1 cellular context compared by ENCODE assay signal in the genomic region with DNA sequence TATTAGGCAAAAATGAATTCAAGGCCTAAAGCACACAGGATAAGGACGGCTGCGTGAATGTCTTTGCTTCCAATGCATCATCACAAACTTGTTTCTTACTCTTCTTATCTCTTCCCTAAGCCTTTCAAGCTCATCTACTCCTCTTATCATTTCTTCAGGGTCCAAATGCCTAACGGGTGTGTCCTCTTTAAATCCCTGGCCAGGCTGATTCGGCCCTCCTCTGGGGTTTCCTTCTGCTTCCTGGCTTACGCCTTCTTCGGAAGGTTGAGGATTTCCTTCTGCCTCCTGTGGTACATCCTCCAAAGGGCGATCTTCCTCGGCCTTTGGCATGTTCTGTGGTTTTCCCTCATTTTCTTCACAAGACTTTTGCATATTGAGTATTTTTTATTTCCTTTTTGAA.
TF ChIP-seq lines count a peak whose summit lies in the region.

No MANE protein-coding gene starts in this region.

TF ChIP-seq in HepG2, 621 proteins besides CTCF, POLR2A, EP300 and RAD21:
- TF ChIP-seq ZNF337 (CRISPR knock-in tag; IDR thresholded peaks at IDR 0.05; ENCODE audit: borderline replicate concordance, low read depth) (no peak), ZNF773 (CRISPR knock-in tag; IDR thresholded peaks at IDR 0.05; ENCODE audit: borderline replicate concordance) (no peak), KDM1A (CRISPR knock-in tag; IDR thresholded peaks at IDR 0.05) (no peak), ZNF879 (CRISPR knock-in tag; IDR thresholded peaks at IDR 0.05) (no peak), GTF2F1 (IDR thresholded peaks at IDR 0.05; ENCODE audit: low read length) (no peak)
- TF ChIP-seq, protein P1, sequence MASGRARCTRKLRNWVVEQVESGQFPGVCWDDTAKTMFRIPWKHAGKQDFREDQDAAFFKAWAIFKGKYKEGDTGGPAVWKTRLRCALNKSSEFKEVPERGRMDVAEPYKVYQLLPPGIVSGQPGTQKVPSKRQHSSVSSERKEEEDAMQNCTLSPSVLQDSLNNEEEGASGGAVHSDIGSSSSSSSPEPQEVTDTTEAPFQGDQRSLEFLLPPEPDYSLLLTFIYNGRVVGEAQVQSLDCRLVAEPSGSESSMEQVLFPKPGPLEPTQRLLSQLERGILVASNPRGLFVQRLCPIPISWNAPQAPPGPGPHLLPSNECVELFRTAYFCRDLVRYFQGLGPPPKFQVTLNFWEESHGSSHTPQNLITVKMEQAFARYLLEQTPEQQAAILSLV (CRISPR knock-in tag; IDR thresholded peaks at IDR 0.05; ENCODE audit: borderline replicate concordance), result no peak
- TF ChIP-seq, protein P2, sequence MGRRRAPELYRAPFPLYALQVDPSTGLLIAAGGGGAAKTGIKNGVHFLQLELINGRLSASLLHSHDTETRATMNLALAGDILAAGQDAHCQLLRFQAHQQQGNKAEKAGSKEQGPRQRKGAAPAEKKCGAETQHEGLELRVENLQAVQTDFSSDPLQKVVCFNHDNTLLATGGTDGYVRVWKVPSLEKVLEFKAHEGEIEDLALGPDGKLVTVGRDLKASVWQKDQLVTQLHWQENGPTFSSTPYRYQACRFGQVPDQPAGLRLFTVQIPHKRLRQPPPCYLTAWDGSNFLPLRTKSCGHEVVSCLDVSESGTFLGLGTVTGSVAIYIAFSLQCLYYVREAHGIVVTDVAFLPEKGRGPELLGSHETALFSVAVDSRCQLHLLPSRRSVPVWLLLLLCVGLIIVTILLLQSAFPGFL (CRISPR knock-in tag; IDR thresholded peaks at IDR 0.05), result no peak
- TF ChIP-seq, protein P3, sequence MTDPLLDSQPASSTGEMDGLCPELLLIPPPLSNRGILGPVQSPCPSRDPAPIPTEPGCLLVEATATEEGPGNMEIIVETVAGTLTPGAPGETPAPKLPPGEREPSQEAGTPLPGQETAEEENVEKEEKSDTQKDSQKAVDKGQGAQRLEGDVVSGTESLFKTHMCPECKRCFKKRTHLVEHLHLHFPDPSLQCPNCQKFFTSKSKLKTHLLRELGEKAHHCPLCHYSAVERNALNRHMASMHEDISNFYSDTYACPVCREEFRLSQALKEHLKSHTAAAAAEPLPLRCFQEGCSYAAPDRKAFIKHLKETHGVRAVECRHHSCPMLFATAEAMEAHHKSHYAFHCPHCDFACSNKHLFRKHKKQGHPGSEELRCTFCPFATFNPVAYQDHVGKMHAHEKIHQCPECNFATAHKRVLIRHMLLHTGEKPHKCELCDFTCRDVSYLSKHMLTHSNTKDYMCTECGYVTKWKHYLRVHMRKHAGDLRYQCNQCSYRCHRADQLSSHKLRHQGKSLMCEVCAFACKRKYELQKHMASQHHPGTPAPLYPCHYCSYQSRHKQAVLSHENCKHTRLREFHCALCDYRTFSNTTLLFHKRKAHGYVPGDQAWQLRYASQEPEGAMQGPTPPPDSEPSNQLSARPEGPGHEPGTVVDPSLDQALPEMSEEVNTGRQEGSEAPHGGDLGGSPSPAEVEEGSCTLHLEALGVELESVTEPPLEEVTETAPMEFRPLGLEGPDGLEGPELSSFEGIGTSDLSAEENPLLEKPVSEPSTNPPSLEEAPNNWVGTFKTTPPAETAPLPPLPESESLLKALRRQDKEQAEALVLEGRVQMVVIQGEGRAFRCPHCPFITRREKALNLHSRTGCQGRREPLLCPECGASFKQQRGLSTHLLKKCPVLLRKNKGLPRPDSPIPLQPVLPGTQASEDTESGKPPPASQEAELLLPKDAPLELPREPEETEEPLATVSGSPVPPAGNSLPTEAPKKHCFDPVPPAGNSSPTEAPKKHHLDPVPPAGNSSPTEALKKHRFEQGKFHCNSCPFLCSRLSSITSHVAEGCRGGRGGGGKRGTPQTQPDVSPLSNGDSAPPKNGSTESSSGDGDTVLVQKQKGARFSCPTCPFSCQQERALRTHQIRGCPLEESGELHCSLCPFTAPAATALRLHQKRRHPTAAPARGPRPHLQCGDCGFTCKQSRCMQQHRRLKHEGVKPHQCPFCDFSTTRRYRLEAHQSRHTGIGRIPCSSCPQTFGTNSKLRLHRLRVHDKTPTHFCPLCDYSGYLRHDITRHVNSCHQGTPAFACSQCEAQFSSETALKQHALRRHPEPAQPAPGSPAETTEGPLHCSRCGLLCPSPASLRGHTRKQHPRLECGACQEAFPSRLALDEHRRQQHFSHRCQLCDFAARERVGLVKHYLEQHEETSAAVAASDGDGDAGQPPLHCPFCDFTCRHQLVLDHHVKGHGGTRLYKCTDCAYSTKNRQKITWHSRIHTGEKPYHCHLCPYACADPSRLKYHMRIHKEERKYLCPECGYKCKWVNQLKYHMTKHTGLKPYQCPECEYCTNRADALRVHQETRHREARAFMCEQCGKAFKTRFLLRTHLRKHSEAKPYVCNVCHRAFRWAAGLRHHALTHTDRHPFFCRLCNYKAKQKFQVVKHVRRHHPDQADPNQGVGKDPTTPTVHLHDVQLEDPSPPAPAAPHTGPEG (CRISPR knock-in tag; IDR thresholded peaks at IDR 0.05), result no peak
TF ChIP-seq in HepG2: peak in this region for 0.
